ENCODE assay signal across 16 cellular contexts in the genomic region with DNA sequence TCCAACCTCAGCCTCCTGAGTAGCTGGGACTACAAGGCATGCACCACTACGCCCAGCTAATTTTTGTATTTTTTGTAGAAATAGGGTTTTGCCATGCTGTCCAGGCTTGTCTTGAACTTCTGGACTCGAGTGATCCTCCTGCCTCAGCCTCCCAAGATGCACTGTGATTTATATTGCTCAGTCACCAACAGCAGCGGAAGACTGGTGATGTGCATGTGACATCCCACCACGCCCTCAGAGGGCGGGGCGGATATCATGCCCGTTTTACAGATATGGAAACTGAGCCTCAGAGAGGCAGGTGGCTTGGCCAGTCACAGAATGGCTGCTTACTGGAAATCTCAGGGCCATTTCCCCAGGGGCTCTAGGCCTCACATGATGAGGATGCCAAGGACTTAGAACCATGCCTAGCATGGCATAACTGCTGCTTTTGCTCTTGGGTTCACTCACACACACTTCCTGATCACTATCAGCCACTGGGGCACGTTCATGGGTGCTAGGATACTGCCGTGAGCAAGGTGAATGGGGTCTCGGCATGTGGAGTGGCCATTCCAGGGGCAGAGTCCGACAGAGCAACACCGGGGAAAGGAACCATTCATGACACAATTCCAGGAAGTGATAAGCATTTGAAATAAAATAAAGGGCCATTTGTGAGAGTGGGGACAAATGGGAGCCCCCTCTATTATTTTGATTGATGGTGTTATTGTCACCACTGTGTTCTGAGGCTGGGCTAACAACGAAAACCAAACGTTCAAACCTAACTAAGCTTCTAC. TPM values are rescaled to one million over a fixed set of nuclear protein-coding genes. Genes with fewer than 3 reads are reported as not detected.
A peak's percentile ranks its signal among the peaks of the same experiment; 100 is the strongest.
DNase-seq lines count a peak whose midpoint lies in the region; ATAC-seq and TF ChIP-seq lines count a peak whose summit lies in the region.
"Had no signal": no experiment of that assay in that cellular context is flagged by ENCODE, and none has a peak within 500 bp of the region (broad histone marks: within the 10 kb centered on the region; RNA-seq: fewer than 3 reads in every experiment).

No MANE protein-coding gene starts in this region.

- peaks cover 28% of the 10 kb centered on the region for H3K36me3 ChIP-seq in neuron (ENCODE audit: insufficient read depth, low read length)

- DNase-seq in stimulated activated naive CD8-positive, alpha-beta T cell treated with anti-CD3 and anti-CD28 coated beads, Interleukin-15, amount 100 ng/mL, for 72 hours: no peak
- no peak for DNase-seq in stimulated activated naive CD8-positive, alpha-beta T cell treated with anti-CD3 and anti-CD28 coated beads, Interleukin-15, Interleukin-2, amounts not matched to agents 100 U/mL and 50 U/mL, for 24 hours
- no peak for DNase-seq in dorsolateral prefrontal cortex
- no peak for DNase-seq in activated T-helper 2 cell treated with anti-CD3 and anti-CD28 coated beads, Interferon-gamma antibody, Interleukin-2, Interleukin-4, amounts not matched to agents 10 μg/mL and 5 μg/mL and 100 μg/mL, durations not matched to agents 14 hours and 24 hours and 36 hours (ENCODE audit: low spot score)
- no peak for DNase-seq in hippocampal formation (lab: John Stamatoyannopoulos, UW)
- DNase-seq: GF-D8, KBM-7, MV-4-11, NCI-H1930, NCI-H526 treated with DMSO at 0.1 percent for 48 hours, SHP77 treated with DMSO at 0.1 percent for 48 hours had no signal

- ATAC-seq in stimulated activated naive CD8-positive, alpha-beta T cell treated with anti-CD3 and anti-CD28 coated beads, Interleukin-15, amount 100 ng/mL, for 72 hours: no peak
- no peak for ATAC-seq in stimulated activated naive CD8-positive, alpha-beta T cell treated with anti-CD3 and anti-CD28 coated beads, Interleukin-15, Interleukin-2, amounts not matched to agents 100 U/mL and 50 U/mL, for 24 hours
- ATAC-seq in HG02588 (IDR thresholded peaks at IDR 0.05; ENCODE audit: unreplicated experiment) (no peak), HG02973 (IDR thresholded peaks at IDR 0.05; ENCODE audit: unreplicated experiment) (no peak)
- ATAC-seq: A549 had no signal

- H3K4me3 Mint-ChIP-seq in stimulated activated naive CD8-positive, alpha-beta T cell treated with anti-CD3 and anti-CD28 coated beads, Interleukin-15, amount 100 ng/mL, for 72 hours: no peak overlapping the region
- H3K4me3 Mint-ChIP-seq in activated T-helper 2 cell treated with anti-CD3 and anti-CD28 coated beads, Interferon-gamma antibody, Interleukin-2, Interleukin-4, amounts not matched to agents 10 μg/mL and 5 μg/mL and 100 μg/mL, durations not matched to agents 14 hours and 24 hours and 36 hours (ENCODE audit: low read depth): no peak overlapping the region

- peak overlapping the region; percentile 35 to 50 for H3K27ac Mint-ChIP-seq in stimulated activated naive CD8-positive, alpha-beta T cell treated with anti-CD3 and anti-CD28 coated beads, Interleukin-15, amount 100 ng/mL, for 72 hours
- H3K27ac Mint-ChIP-seq in activated T-helper 2 cell treated with anti-CD3 and anti-CD28 coated beads, Interferon-gamma antibody, Interleukin-2, Interleukin-4, amounts not matched to agents 10 μg/mL and 5 μg/mL and 100 μg/mL, durations not matched to agents 14 hours and 24 hours and 36 hours: no peak overlapping the region

- H3K4me3 ChIP-seq in dorsolateral prefrontal cortex (no peak overlapping the region), neuron (ENCODE audit: low read length) (peak overlapping the region; percentile 29)
- H3K4me3 ChIP-seq: A549 had no signal

- intact Hi-C loops in dorsolateral prefrontal cortex (cut with DNase I): loop anchor here in 1 of 2 donors (5.0 kb wide), 1 partner anchor 33 kb away; a partner anchor contains a TSS
- intact Hi-C loops in activated T-helper 2 cell treated with anti-CD3 and anti-CD28 coated beads, Interferon-gamma antibody, Interleukin-2, Interleukin-4, amounts not matched to agents 10 μg/mL and 5 μg/mL and 100 μg/mL, durations not matched to agents 14 hours and 24 hours and 36 hours (cut with micrococcal nuclease): no loop called here

- H3K9me3 ChIP-seq in neuron (ENCODE audit: low read length): no peaks in the 10 kb centered on the region
- H3K9me3 ChIP-seq: A549 had no signal

- TF ChIP-seq CTCF in dorsolateral prefrontal cortex (IDR thresholded peaks at IDR 0.05 in 54 of 56, conservative IDR thresholded peaks at IDR 0.05 in 2 of 56; ENCODE audit: low read depth in 1 of 56, partially characterized antibody in 56 of 56): no peak

- no peak overlapping the region for H2AFZ ChIP-seq in neuron (ENCODE audit: low read depth, low read length)

- H3K4me1 Mint-ChIP-seq in stimulated activated naive CD8-positive, alpha-beta T cell treated with anti-CD3 and anti-CD28 coated beads, Interleukin-15, amount 100 ng/mL, for 72 hours: peaks cover 24% of the 10 kb centered on the region
- H3K4me1 Mint-ChIP-seq in activated T-helper 2 cell treated with anti-CD3 and anti-CD28 coated beads, Interferon-gamma antibody, Interleukin-2, Interleukin-4, amounts not matched to agents 10 μg/mL and 5 μg/mL and 100 μg/mL, durations not matched to agents 14 hours and 24 hours and 36 hours (ENCODE audit: low read depth): peaks cover 7% of the 10 kb centered on the region

- no peaks in the 10 kb centered on the region for H3K27me3 ChIP-seq in dorsolateral prefrontal cortex
- H3K27me3 ChIP-seq in neuron (ENCODE audit: insufficient read depth, low read length): no peaks in the 10 kb centered on the region

- H3K27me3 Mint-ChIP-seq in stimulated activated naive CD8-positive, alpha-beta T cell treated with anti-CD3 and anti-CD28 coated beads, Interleukin-15, amount 100 ng/mL, for 72 hours: no peaks in the 10 kb centered on the region
- no peaks in the 10 kb centered on the region for H3K27me3 Mint-ChIP-seq in activated T-helper 2 cell treated with anti-CD3 and anti-CD28 coated beads, Interferon-gamma antibody, Interleukin-2, Interleukin-4, amounts not matched to agents 10 μg/mL and 5 μg/mL and 100 μg/mL, durations not matched to agents 14 hours and 24 hours and 36 hours (ENCODE audit: low read depth)

- peaks cover 50% of the 10 kb centered on the region for H3K36me3 Mint-ChIP-seq in activated T-helper 2 cell treated with anti-CD3 and anti-CD28 coated beads, Interferon-gamma antibody, Interleukin-2, Interleukin-4, amounts not matched to agents 10 μg/mL and 5 μg/mL and 100 μg/mL, durations not matched to agents 14 hours and 24 hours and 36 hours (ENCODE audit: low read depth)

- H3K9me3 Mint-ChIP-seq in stimulated activated naive CD8-positive, alpha-beta T cell treated with anti-CD3 and anti-CD28 coated beads, Interleukin-15, amount 100 ng/mL, for 72 hours: no peaks in the 10 kb centered on the region
- H3K9me3 Mint-ChIP-seq in activated T-helper 2 cell treated with anti-CD3 and anti-CD28 coated beads, Interferon-gamma antibody, Interleukin-2, Interleukin-4, amounts not matched to agents 10 μg/mL and 5 μg/mL and 100 μg/mL, durations not matched to agents 14 hours and 24 hours and 36 hours: no peaks in the 10 kb centered on the region

- H3K4me1 ChIP-seq in neuron (ENCODE audit: insufficient read depth, low read length): peaks cover 29% of the 10 kb centered on the region
- H3K4me1 ChIP-seq: A549 had no signal

- peak overlapping the region in 49 of 59 donors; percentile 13 to 99 (median 94) for H3K27ac ChIP-seq in dorsolateral prefrontal cortex
- H3K27ac ChIP-seq: A549, C4-2B had no signal

RNA-seq across cellular contexts. Expression of a gene that starts 31.9 kb away (rescaled TPM):
- 10 to 100 TPM; 29.7 to 64.7 (median 41.5) TPM for total RNA-seq in dorsolateral prefrontal cortex
- 89.6 and 96.8 TPM in 2 replicates for total RNA-seq in activated T-helper 2 cell treated with anti-CD3 and anti-CD28 coated beads, Interferon-gamma antibody, Interleukin-2, Interleukin-4, amounts not matched to agents 10 μg/mL and 5 μg/mL and 100 μg/mL, durations not matched to agents 14 hours and 24 hours and 36 hours
